ENCODE assay signal across 8 cellular contexts in genomic region chr15:49621327-49622210, GRCh38. TPM values are rescaled to one million over a fixed set of nuclear protein-coding genes. Genes with fewer than 3 reads are reported as not detected.
DNase-seq lines count a peak whose midpoint lies in the region; ATAC-seq, FAIRE-seq and TF ChIP-seq lines count a peak whose summit lies in the region.

No MANE protein-coding gene starts in this region.

- H3K9ac ChIP-seq in adipocyte (ENCODE audit: low read length) = peak overlapping the region; percentile 99
- H3K9ac ChIP-seq in kidney (ENCODE audit: low read length in 2 of 2) = peak overlapping the region; percentile 84 to 92

- TF ChIP-seq POLR2A in suprapubic skin (IDR thresholded peaks at IDR 0.05) = no peak

- H3K9me3 ChIP-seq in adipocyte (ENCODE audit: control insufficient read depth, low read length) (peaks cover 12% of the 10 kb centered on the region), kidney (ENCODE audit: control insufficient read depth in 1 of 2, low read length in 2 of 2) (peaks cover 0 to 4% of the 10 kb centered on the region in 2 donors), suprapubic skin (no peaks in the 10 kb centered on the region)

- intact Hi-C loops in kidney (cut with DNase I) = no loop called here

- TF ChIP-seq CTCF in kidney (IDR thresholded peaks at IDR 0.05; ENCODE audit: borderline replicate concordance, extremely low read depth, insufficient read depth) (no peak), suprapubic skin (IDR thresholded peaks at IDR 0.05) (no peak), GM13977 (IDR thresholded peaks at IDR 0.05; ENCODE audit: extremely low read depth, insufficient read depth, missing control alignments) (no peak)

- TF ChIP-seq EP300 in suprapubic skin (IDR thresholded peaks at IDR 0.05) = no peak

- H3K36me3 ChIP-seq in adipocyte (ENCODE audit: control insufficient read depth, insufficient read depth, low read length, severe bottlenecking) (peaks cover 19% of the 10 kb centered on the region), kidney (ENCODE audit: control insufficient read depth in 1 of 2, insufficient read depth in 2 of 2, low read length in 2 of 2) (peaks cover 0 to 3% of the 10 kb centered on the region in 2 donors), suprapubic skin (peaks cover 9% of the 10 kb centered on the region)

- in situ Hi-C loops in GM13977 (cut with MboI; ENCODE audit: low pct_unique_long_range_greater_than_20kb, low sequenced_read_pairs, unreplicated experiment) = no loop called here

- H3K4me3 ChIP-seq in adipocyte (ENCODE audit: low read length) (peak overlapping the region; percentile 91), kidney (ENCODE audit: low read length in 2 of 2) (peak overlapping the region; percentile 89 to 90), suprapubic skin (peak overlapping the region; percentile 87)

- peak; percentile 3 for DNase-seq in DMS53 treated with DMSO at 0.1 percent for 48 hours (lab: John Stamatoyannopoulos, UW; ENCODE audit: unreplicated experiment)
- peak; percentile 42 for DNase-seq in MV-4-11 (lab: John Stamatoyannopoulos, UW)
- DNase-seq in adipocyte (ENCODE audit: low read depth) = peak; percentile 36
- no peak for DNase-seq in kidney
- DNase-seq in suprapubic skin (ENCODE audit: low spot score in 2 of 2) = no peak
- DNase-seq in GM13977 (ENCODE audit: low spot score) = no peak

- no peak for FAIRE-seq in kidney (lab: Jason Lieb, UNC)

- peak overlapping the region; percentile 89 to 93 for H3K27ac ChIP-seq in kidney (ENCODE audit: low read depth in 2 of 2, low read length in 2 of 2)
- peak overlapping the region; percentile 94 for H3K27ac ChIP-seq in suprapubic skin

- H3K27me3 ChIP-seq in adipocyte (replicated peaks; ENCODE audit: control insufficient read depth, insufficient read depth, low read length) (no peaks in the 10 kb centered on the region), suprapubic skin (no peaks in the 10 kb centered on the region)

- peaks cover 46% of the 10 kb centered on the region for H3K4me1 ChIP-seq in adipocyte (ENCODE audit: control insufficient read depth, insufficient read depth, low read length)
- H3K4me1 ChIP-seq in kidney (ENCODE audit: control insufficient read depth in 1 of 2, insufficient read depth in 1 of 2, low read depth in 1 of 2, low read length in 2 of 2) = peaks cover 4 to 10% of the 10 kb centered on the region in 2 donors
- peaks cover 29% of the 10 kb centered on the region for H3K4me1 ChIP-seq in suprapubic skin

- no peak for ATAC-seq in GM18498 (IDR thresholded peaks at IDR 0.05; ENCODE audit: unreplicated experiment)
- ATAC-seq in GM21723 (IDR thresholded peaks at IDR 0.05; ENCODE audit: unreplicated experiment) = no peak

- 10% methylated on average over 12 of the region's 12 CpGs for WGBS in suprapubic skin

RNA-seq across cellular contexts. Expression of gene DTWD1, which starts 0.7 kb away (rescaled TPM):
- total RNA-seq in kidney = 29.0 TPM
- polyA plus RNA-seq in kidney (ENCODE audit: insufficient read depth, low read depth, low replicate concordance) = 15.7 TPM
- 10 to 100 TPM; 12.3 to 40.6 (median 15.8) TPM for total RNA-seq in suprapubic skin

RNA-seq across cellular contexts. Expression of gene FAM227B, which starts 1.0 kb away (rescaled TPM):
- 11.7 TPM for total RNA-seq in kidney
- polyA plus RNA-seq in kidney (ENCODE audit: insufficient read depth, low read depth, low replicate concordance) = 12.2 TPM
- total RNA-seq in suprapubic skin = 1 to 10 TPM; 2.1 to 8.0 (median 5.1) TPM

Comparison
In these comparisons a context has a peak if more than half of its experiments do, and no peak if none do; other contexts are left out.
1. DNase-seq: peak in DMS53 treated with DMSO at 0.1 percent for 48 hours (single experiment), MV-4-11 (single experiment) and adipocyte (single experiment); none in kidney (single experiment), suprapubic skin (0 of 2) and GM13977 (single experiment).
2. Peak in every context shown above with its lines, with median percentiles within 50 percentile points of each other: H3K4me3 ChIP-seq.